9 cellular contexts compared by ENCODE assay signal in genomic region chr7:13911920-13912319, GRCh38.
"Had no signal": no experiment of that assay in that cellular context is flagged by ENCODE, and none has a peak within 500 bp of the region (broad histone marks: within the 10 kb centered on the region; RNA-seq: fewer than 3 reads in every experiment).

No MANE protein-coding gene starts in this region.

- H3K27ac ChIP-seq: ascending aorta, breast epithelium, gastrocnemius medialis, heart right ventricle, left ventricle myocardium inferior had no signal

- H3K9me3 ChIP-seq: ascending aorta, breast epithelium, gastrocnemius medialis, heart right ventricle, left ventricle myocardium inferior had no signal

- H3K4me3 ChIP-seq: ascending aorta, breast epithelium, gastrocnemius medialis, heart right ventricle, left ventricle myocardium inferior had no signal

- H3K4me1 ChIP-seq: ascending aorta, breast epithelium, gastrocnemius medialis, left ventricle myocardium inferior had no signal

- H3K36me3 ChIP-seq: ascending aorta, breast epithelium, gastrocnemius medialis had no signal

- H3K27me3 ChIP-seq: ascending aorta, breast epithelium, gastrocnemius medialis, heart right ventricle had no signal

- ATAC-seq: gastrocnemius medialis, heart right ventricle had no signal

- DNase-seq: activated naive CD4-positive, alpha-beta T cell treated with anti-CD3 and anti-CD28 coated beads, Interleukin-2, amount 10 ng/mL, durations not matched to agents 7 days and 5 days; endodermal cell; erythroblast; gastrocnemius medialis; heart right ventricle; left ventricle myocardium inferior; T-helper 9 cell had no signal
